Comparison of ENCODE assay signal across 8 cellular contexts in genomic region chr11:31949733-31950200, GRCh38.
DNase-seq lines count a peak whose midpoint lies in the region; ATAC-seq lines count a peak whose summit lies in the region.
"Not testable (repeated sequence)": the region's sequence is repeated elsewhere in the genome, so short reads cannot be mapped to it uniquely, and the experiment has no call there.

No MANE protein-coding gene starts in this region.

- peak overlapping the region; percentile 56 for H3K27ac Mint-ChIP-seq in T-helper 2 cell treated with Interferon-gamma antibody and Interleukin-4, amounts not matched to agents 5 μg/mL and 100 μg/mL, for 36 hours
- peak overlapping the region; percentile 21 for H3K27ac Mint-ChIP-seq in memory B cell

- ATAC-seq in GM18502 (IDR thresholded peaks at IDR 0.05; ENCODE audit: poor library complexity, unreplicated experiment) (peak; percentile 66), GM19025 (IDR thresholded peaks at IDR 0.05; ENCODE audit: low read depth, unreplicated experiment) (peak; percentile 55), GM21381 (IDR thresholded peaks at IDR 0.05; ENCODE audit: unreplicated experiment) (peak; percentile 78), HG02642 (IDR thresholded peaks at IDR 0.05; ENCODE audit: poor library complexity, unreplicated experiment) (peak; percentile 46), HG03066 (IDR thresholded peaks at IDR 0.05; ENCODE audit: low read depth, unreplicated experiment) (peak; percentile 60), HG03439 (IDR thresholded peaks at IDR 0.05; ENCODE audit: unreplicated experiment) (peak; percentile 66), memory B cell (ENCODE audit: low read depth) (peak; percentile 24)

- not testable (repeated sequence) for H3K9me3 Mint-ChIP-seq in T-helper 2 cell treated with Interferon-gamma antibody and Interleukin-4, amounts not matched to agents 5 μg/mL and 100 μg/mL, for 36 hours; memory B cell

- peaks cover 14% of the 10 kb centered on the region for H3K4me1 Mint-ChIP-seq in T-helper 2 cell treated with Interferon-gamma antibody and Interleukin-4, amounts not matched to agents 5 μg/mL and 100 μg/mL, for 36 hours (ENCODE audit: low read depth)
- H3K4me1 Mint-ChIP-seq in memory B cell, result peaks cover 12% of the 10 kb centered on the region

- H3K4me3 Mint-ChIP-seq in T-helper 2 cell treated with Interferon-gamma antibody and Interleukin-4, amounts not matched to agents 5 μg/mL and 100 μg/mL, for 36 hours, result peak overlapping the region; percentile 0
- peak overlapping the region; percentile 0 for H3K4me3 Mint-ChIP-seq in memory B cell

- DNase-seq in T-helper 2 cell treated with Interferon-gamma antibody and Interleukin-4, amounts not matched to agents 5 μg/mL and 100 μg/mL, for 36 hours (ENCODE audit: low spot score); memory B cell (ENCODE audit: low spot score in 2 of 2): not testable (repeated sequence)

- not testable (repeated sequence) for H3K36me3 Mint-ChIP-seq in T-helper 2 cell treated with Interferon-gamma antibody and Interleukin-4, amounts not matched to agents 5 μg/mL and 100 μg/mL, for 36 hours (ENCODE audit: low read depth); memory B cell

- peaks cover 20% of the 10 kb centered on the region for H3K27me3 Mint-ChIP-seq in T-helper 2 cell treated with Interferon-gamma antibody and Interleukin-4, amounts not matched to agents 5 μg/mL and 100 μg/mL, for 36 hours (ENCODE audit: low read depth)
- H3K27me3 Mint-ChIP-seq in memory B cell, result not testable (repeated sequence)

Comparison
In these comparisons a context has a peak if more than half of its experiments do, and no peak if none do; other contexts are left out.
1. ATAC-seq: peak in every context shown above with its lines; median percentile 78 in GM21381; 66 in GM18502; 66 in HG03439; 60 in HG03066; 55 in GM19025; 46 in HG02642; 24 in memory B cell.